ENCODE assay signal across 8 cellular contexts in genomic region chr12:117236456-117237001, GRCh38. TPM values are rescaled to one million over a fixed set of nuclear protein-coding genes. Genes with fewer than 3 reads are reported as not detected.
DNase-seq lines count a peak whose midpoint lies in the region; ATAC-seq and TF ChIP-seq lines count a peak whose summit lies in the region.

No MANE protein-coding gene starts in this region.

- TF ChIP-seq CTCF in GM10266 (IDR thresholded peaks at IDR 0.05; ENCODE audit: control insufficient read depth, insufficient read depth, low read depth, missing control alignments) (peak; percentile 63), gastrocnemius medialis (IDR thresholded peaks at IDR 0.05 in 4 of 5, conservative IDR thresholded peaks at IDR 0.05 in 1 of 5) (peak; percentile 43 to 85 (median 74))

- H3K9me3 ChIP-seq in gastrocnemius medialis = no peaks in the 10 kb centered on the region

- in situ Hi-C loops in gastrocnemius medialis (cut with MboI; ENCODE audit: low sequenced_read_pairs in 4 of 4) = loop anchor here in 3 of 4 donors (10.0 to 25.0 kb wide), 3 partner anchors 351 to 618 kb away; no protein-coding TSS in a partner anchor

- H3K4me1 ChIP-seq in gastrocnemius medialis = no peaks in the 10 kb centered on the region

- peak; percentile 58 to 64 for ATAC-seq in gastrocnemius medialis
- no peak for ATAC-seq in GM21526 (IDR thresholded peaks at IDR 0.05; ENCODE audit: low FRiP score, unreplicated experiment)
- ATAC-seq in GM21576 (IDR thresholded peaks at IDR 0.05; ENCODE audit: unreplicated experiment) = no peak

- H3K27ac ChIP-seq in gastrocnemius medialis = no peak overlapping the region

- H3K27me3 ChIP-seq in gastrocnemius medialis = no peaks in the 10 kb centered on the region

- DNase-seq in GM10266 (ENCODE audit: extremely low spot score) (peak; percentile 64), NCI-H1092 treated with DMSO at 0.1 percent for 48 hours (lab: John Stamatoyannopoulos, UW) (peak; percentile 61), SW480 (ENCODE audit: low spot score) (peak; percentile 61), anterior cingulate cortex (lab: John Stamatoyannopoulos, UW) (peak in 57 of 58 donors; percentile 18 to 99 (median 68)), hippocampal formation (lab: John Stamatoyannopoulos, UW) (peak; percentile 25 to 68), gastrocnemius medialis (peak; percentile 53 to 62)

- TF ChIP-seq POLR2A in gastrocnemius medialis (IDR thresholded peaks at IDR 0.05) = no peak

- intact Hi-C loops in gastrocnemius medialis (cut with DNase I; ENCODE audit: low total_unique reads) = loop anchor here (2.0 to 5.0 kb wide), 3 partner anchors 351 to 600 kb away; no protein-coding TSS in a partner anchor

- peaks cover 0 to 8% of the 10 kb centered on the region in 2 donors for H3K36me3 ChIP-seq in gastrocnemius medialis

- no peak overlapping the region for H3K4me3 ChIP-seq in gastrocnemius medialis

RNA-seq across cellular contexts. Expression of gene FBXO21, which starts 46.3 kb away (rescaled TPM):
- total RNA-seq in gastrocnemius medialis = 100 to 1,000 TPM in 1 of 4 donors, 10 to 100 TPM in 3; 42.7 to 141 (median 80.4) TPM

Comparison
In these comparisons a context has a peak if more than half of its experiments do, and no peak if none do; other contexts are left out.
1. ATAC-seq: peak in gastrocnemius medialis (2 of 2); none in GM21526 (single experiment) and GM21576 (single experiment).
2. Peak in every context shown above with its lines, with median percentiles within 50 percentile points of each other: DNase-seq.